ENCODE assay signal across 11 cellular contexts in the genomic region with DNA sequence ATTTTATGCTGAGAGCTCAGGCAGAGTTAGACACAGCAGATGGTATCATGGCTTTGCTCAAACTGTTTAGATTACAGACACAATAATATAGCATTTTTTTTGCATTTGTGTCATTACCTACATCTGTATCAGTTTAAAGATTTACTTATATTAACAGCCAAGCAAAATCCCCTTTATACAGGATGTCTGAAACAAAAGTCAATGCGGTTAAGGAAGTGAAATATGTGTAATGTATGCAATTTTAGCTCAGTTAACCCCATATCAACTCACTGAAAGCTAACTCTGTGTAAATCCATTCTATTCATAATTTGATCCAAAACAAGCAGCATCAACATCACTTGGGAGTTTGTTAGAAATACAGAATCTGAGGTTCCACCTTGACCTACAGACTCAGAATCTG.
DNase-seq lines count a peak whose midpoint lies in the region; ATAC-seq lines count a peak whose summit lies in the region.
"Had no signal": no experiment of that assay in that cellular context is flagged by ENCODE, and none has a peak within 500 bp of the region (broad histone marks: within the 10 kb centered on the region; RNA-seq: fewer than 3 reads in every experiment).

No MANE protein-coding gene starts in this region.

- peak; percentile 8 for DNase-seq in superior temporal gyrus (ENCODE audit: extremely low spot score)
- no peak for DNase-seq in activated gamma-delta T cell treated with Interleukin-2 at 50 U/mL for 16 hours
- DNase-seq in NCI-H2227 treated with DMSO at 0.1 percent for 48 hours (lab: John Stamatoyannopoulos, UW): no peak
- no peak for DNase-seq in NCI-H526 treated with DMSO at 0.1 percent for 48 hours (lab: John Stamatoyannopoulos, UW)
- DNase-seq: cerebellar nuclear complex, H9, mucosa of descending colon, WERI-Rb-1 had no signal

- ATAC-seq in GM19025 (IDR thresholded peaks at IDR 0.05; ENCODE audit: low read depth, unreplicated experiment) (peak; percentile 91), HG02642 (IDR thresholded peaks at IDR 0.05; ENCODE audit: poor library complexity, unreplicated experiment) (peak; percentile 77), HG03378 (IDR thresholded peaks at IDR 0.05; ENCODE audit: unreplicated experiment) (peak; percentile 97)
- ATAC-seq: mucosa of descending colon had no signal
